Comparison of ENCODE assay signal across 8 cellular contexts in genomic region chr16:47493358-47494337, GRCh38. TPM values are rescaled to one million over a fixed set of nuclear protein-coding genes. Genes with fewer than 3 reads are reported as not detected.
DNase-seq lines count a peak whose midpoint lies in the region; ATAC-seq and TF ChIP-seq lines count a peak whose summit lies in the region.

No MANE protein-coding gene starts in this region.

- no peak overlapping the region for H3K9ac ChIP-seq in MM.1S (ENCODE audit: low read length)

- peaks cover 8% of the 10 kb centered on the region; the same call in 1 of the 2 replicates for H3F3A ChIP-seq in MM.1S (ENCODE audit: insufficient read depth, low read length)

- H3K4me1 ChIP-seq in MM.1S (ENCODE audit: low read length) (peaks cover 3% of the 10 kb centered on the region), lower lobe of right lung (peaks cover 26% of the 10 kb centered on the region)

- TF ChIP-seq CTCF in GM12864 (IDR thresholded peaks at IDR 0.05; ENCODE audit: low read depth, low read length, missing control alignments) (no peak), MM.1S (IDR thresholded peaks at IDR 0.05; ENCODE audit: low read length) (no peak), lower lobe of right lung (IDR thresholded peaks at IDR 0.05) (no peak)

- H3K36me3 ChIP-seq in MM.1S (replicated peaks; ENCODE audit: insufficient read depth, low read length) (no peaks in the 10 kb centered on the region), lower lobe of right lung (peaks cover 14% of the 10 kb centered on the region)

- peak overlapping the region; percentile 56 for H3K4me3 ChIP-seq in GM12864 (ENCODE audit: low read depth, low read length)
- no peak overlapping the region for H3K4me3 ChIP-seq in MM.1S (ENCODE audit: low read length)
- peak overlapping the region; percentile 15 for H3K4me3 ChIP-seq in lower lobe of right lung

- no peaks in the 10 kb centered on the region for H3K27me3 ChIP-seq in MM.1S (replicated peaks; ENCODE audit: insufficient read depth, low read length)
- no peaks in the 10 kb centered on the region for H3K27me3 ChIP-seq in lower lobe of right lung (ENCODE audit: low read depth)

- H4K20me1 ChIP-seq in MM.1S (ENCODE audit: insufficient read depth, low read length), result no peaks in the 10 kb centered on the region

- no peak for DNase-seq in GM12864 (ENCODE audit: low read depth)
- DNase-seq in MM.1S, result peak; percentile 21
- no peak for DNase-seq in lower lobe of right lung
- no peak for DNase-seq in NCI-H1930 (lab: John Stamatoyannopoulos, UW)
- DNase-seq in cerebellum (ENCODE audit: low spot score), result no peak
- no peak for DNase-seq in NCI-H128 (lab: John Stamatoyannopoulos, UW; ENCODE audit: unreplicated experiment)

- intact Hi-C loops in lower lobe of right lung (cut with DNase I), result no loop called here

- peaks cover 13% of the 10 kb centered on the region; the same call in 1 of the 2 replicates for H3K79me2 ChIP-seq in MM.1S (ENCODE audit: low read length)

- H3K9me3 ChIP-seq in MM.1S (replicated peaks; ENCODE audit: insufficient read depth, low read length) (no peaks in the 10 kb centered on the region), lower lobe of right lung (peaks cover 24% of the 10 kb centered on the region)

- no peaks in the 10 kb centered on the region for H3K9me2 ChIP-seq in MM.1S (replicated peaks; ENCODE audit: insufficient read depth, low read length)

- ATAC-seq in GM21529 (IDR thresholded peaks at IDR 0.05; ENCODE audit: unreplicated experiment) (peak; percentile 51), lower lobe of right lung (no peak), HG03095 (IDR thresholded peaks at IDR 0.05; ENCODE audit: unreplicated experiment) (no peak)

- H3K27ac ChIP-seq in MM.1S (ENCODE audit: low read length) (no peak overlapping the region; the same call in 1 of the 2 replicates), lower lobe of right lung (peak overlapping the region; percentile 63)

- H2AFZ ChIP-seq in MM.1S (ENCODE audit: low read length), result no peak overlapping the region

- peak overlapping the region; percentile 58 for H3K4me2 ChIP-seq in MM.1S (ENCODE audit: low read depth, low read length)

RNA-seq across cellular contexts. Expression of gene PHKB, which starts 32.5 kb away (rescaled TPM):
- total RNA-seq in lower lobe of right lung (95.1 TPM), cerebellum (187 TPM)

RNA-seq across cellular contexts. Expression of gene ITFG1, which starts 32.8 kb away (rescaled TPM):
- total RNA-seq in lower lobe of right lung (50.0 TPM), cerebellum (123 TPM)
